In genomic region chr17:77089118-77089477, GRCh38 we compare ENCODE assay signal across 8 cellular contexts. TPM values are rescaled to one million over a fixed set of nuclear protein-coding genes. Genes with fewer than 3 reads are reported as not detected.
DNase-seq lines count a peak whose midpoint lies in the region; ATAC-seq and TF ChIP-seq lines count a peak whose summit lies in the region.

No MANE protein-coding gene starts in this region.

- WGBS in aorta, 2 donors, result 2 to 3% methylated on average over 6 of the region's 6 CpGs

- no peaks in the 10 kb centered on the region for H3K9me3 Mint-ChIP-seq in CD4-positive, alpha-beta T cell
- no peaks in the 10 kb centered on the region for H3K9me3 Mint-ChIP-seq in memory B cell

- no peaks in the 10 kb centered on the region for H3K4me1 ChIP-seq in aorta (ENCODE audit: control insufficient read depth in 1 of 2, insufficient read depth in 2 of 2, low read length in 2 of 2)

- H3K27ac ChIP-seq in CD4-positive, alpha-beta T cell (ENCODE audit: low read depth, low read length), result peak overlapping the region; percentile 70
- peak overlapping the region in 1 of 2 donors; percentile 38 for H3K27ac ChIP-seq in aorta (ENCODE audit: low read depth in 1 of 2, low read length in 2 of 2)

- no peaks in the 10 kb centered on the region for H3K27me3 ChIP-seq in CD4-positive, alpha-beta T cell (ENCODE audit: control insufficient read depth, insufficient read depth, low read length)
- H3K27me3 ChIP-seq in aorta (ENCODE audit: control insufficient read depth in 1 of 2, insufficient read depth in 2 of 2, low read length in 1 of 2), result no peaks in the 10 kb centered on the region

- no peak for ATAC-seq in CD4-positive, alpha-beta T cell (ENCODE audit: poor library complexity)
- ATAC-seq in memory B cell (ENCODE audit: low read depth), result no peak
- ATAC-seq in aorta (ENCODE audit: low FRiP score), result no peak
- no peak for ATAC-seq in GM18502 (IDR thresholded peaks at IDR 0.05; ENCODE audit: poor library complexity, unreplicated experiment)

- no peak for DNase-seq in CD4-positive, alpha-beta T cell
- DNase-seq in NCI-H69 (lab: John Stamatoyannopoulos, UW) (peak; percentile 46), cardiac fibroblast (ENCODE audit: low read depth in 2 of 2) (peak in 1 of 2 donors; percentile 13), memory B cell (ENCODE audit: low spot score in 2 of 2) (no peak), aorta (no peak), inferior parietal cortex (ENCODE audit: extremely low spot score) (no peak), posterior vena cava (ENCODE audit: low spot score) (no peak)

- TF ChIP-seq CTCF in CD4-positive, alpha-beta T cell (IDR thresholded peaks at IDR 0.05), result no peak
- no peak for TF ChIP-seq CTCF in cardiac fibroblast (IDR thresholded peaks at IDR 0.05; ENCODE audit: low read depth, low read length)

- peaks cover 44% of the 10 kb centered on the region for H3K4me1 Mint-ChIP-seq in CD4-positive, alpha-beta T cell (ENCODE audit: low read depth)
- H3K4me1 Mint-ChIP-seq in memory B cell, result peaks cover 25% of the 10 kb centered on the region

- peaks cover 56% of the 10 kb centered on the region for H3K36me3 Mint-ChIP-seq in CD4-positive, alpha-beta T cell (ENCODE audit: low read depth)
- H3K36me3 Mint-ChIP-seq in memory B cell, result peaks cover 12% of the 10 kb centered on the region

- CTCF ChIA-PET in CD4-positive, alpha-beta T cell (lab: Charles Lee), result interaction anchor here (1.0 to 1.6 kb wide), 3 partner anchors 9 to 51 kb away, joined by 3 to 19 read pairs (median 10); partner anchors contain the start of gene SEC14L1

- H3K4me3 Mint-ChIP-seq in CD4-positive, alpha-beta T cell, result peak overlapping the region; percentile 99
- H3K4me3 Mint-ChIP-seq in memory B cell, result peak overlapping the region; percentile 93

- H3K27me3 Mint-ChIP-seq in CD4-positive, alpha-beta T cell, result no peaks in the 10 kb centered on the region
- H3K27me3 Mint-ChIP-seq in memory B cell, result peaks cover 6% of the 10 kb centered on the region

- intact Hi-C loops in CD4-positive, alpha-beta T cell (cut with DNase I, micrococcal nuclease), result loop anchor here (2.0 to 5.0 kb wide), 2 partner anchors 52 to 362 kb away; partner anchors contain the start of genes JMJD6 (in 1 of the 2), METTL23 (in 1 of the 2) and SEC14L1 (in 1 of the 2)
- intact Hi-C loops in aorta (cut with DNase I), result no loop called here
- intact Hi-C loops in posterior vena cava (cut with DNase I), result loop anchor here in 1 of 2 donors (5.0 kb wide), 1 partner anchor 158 kb away; no protein-coding TSS in a partner anchor

- H3K4me3 ChIP-seq in cardiac fibroblast (replicated peaks in 1 of 2; ENCODE audit: low read depth in 2 of 2, low read length in 2 of 2) (peak overlapping the region; percentile 71 to 82), aorta (ENCODE audit: low read length in 2 of 2) (peak overlapping the region; percentile 46 to 72)

- POLR2A ChIA-PET in CD4-positive, alpha-beta T cell (lab: Charles Lee), result interaction anchor here (0.6 to 1.9 kb wide), 11 partner anchors 10 to 1598 kb away, joined by 3 to 47 read pairs (median 5); partner anchors contain the start of genes MFSD11, MGAT5B, SEC14L1 and SRSF2

- no peaks in the 10 kb centered on the region for H3K36me3 ChIP-seq in aorta (ENCODE audit: control insufficient read depth in 1 of 2, insufficient read depth in 2 of 2, low read length in 1 of 2)

- H3K9me3 ChIP-seq in CD4-positive, alpha-beta T cell (ENCODE audit: control insufficient read depth, low read length), result no peaks in the 10 kb centered on the region
- H3K9me3 ChIP-seq in aorta (ENCODE audit: control insufficient read depth, low read length), result no peaks in the 10 kb centered on the region

- H3K27ac Mint-ChIP-seq in CD4-positive, alpha-beta T cell, result peak overlapping the region; percentile 95
- H3K27ac Mint-ChIP-seq in memory B cell, result peak overlapping the region; percentile 86

RNA-seq across cellular contexts. Expression of gene SEC14L1, which starts 51.7 kb away (rescaled TPM):
- total RNA-seq in CD4-positive, alpha-beta T cell, result 10 to 100 TPM; 97.3 to 98.5 TPM
- total RNA-seq in aorta, result 10 to 100 TPM; 79.2 to 99.8 TPM
- 10 to 100 TPM; 17.2 to 19.2 TPM for polyA plus RNA-seq in aorta
- 10 to 100 TPM; 66.1 to 78.3 TPM for total RNA-seq in posterior vena cava

Comparison
In these comparisons a context has a peak if more than half of its experiments do, and no peak if none do; other contexts are left out.
1. intact Hi-C loops: an anchor here in CD4-positive, alpha-beta T cell (2.0 to 5.0 kb wide); none called in aorta.